1 cellular context compared by ENCODE assay signal in genomic region chr13:112366907-112367646, GRCh38.
TF ChIP-seq lines count a peak whose summit lies in the region.

No MANE protein-coding gene starts in this region.

TF ChIP-seq in GM23338, 12 proteins besides CTCF, POLR2A, EP300 and RAD21 (continued from another document):
- no peak for TF ChIP-seq ZNF462 (CRISPR knock-in tag; IDR thresholded peaks at IDR 0.05)
- TF ChIP-seq JUNB (IDR thresholded peaks at IDR 0.05; ENCODE audit: unreplicated experiment): no peak
- TF ChIP-seq ZNF331 (CRISPR knock-in tag; IDR thresholded peaks at IDR 0.05; ENCODE audit: low read depth): no peak
- no peak for TF ChIP-seq POLR2AphosphoS5 (IDR thresholded peaks at IDR 0.05; ENCODE audit: low read depth)
- no peak for TF ChIP-seq ZNF114 (CRISPR knock-in tag; IDR thresholded peaks at IDR 0.05)
- TF ChIP-seq STAT1 (IDR thresholded peaks at IDR 0.05; ENCODE audit: unreplicated experiment): no peak
- no peak for TF ChIP-seq CREB1 (CRISPR knock-in tag; IDR thresholded peaks at IDR 0.05; ENCODE audit: low read depth)
